ENCODE assay signal across 2 cellular contexts in the genomic region with DNA sequence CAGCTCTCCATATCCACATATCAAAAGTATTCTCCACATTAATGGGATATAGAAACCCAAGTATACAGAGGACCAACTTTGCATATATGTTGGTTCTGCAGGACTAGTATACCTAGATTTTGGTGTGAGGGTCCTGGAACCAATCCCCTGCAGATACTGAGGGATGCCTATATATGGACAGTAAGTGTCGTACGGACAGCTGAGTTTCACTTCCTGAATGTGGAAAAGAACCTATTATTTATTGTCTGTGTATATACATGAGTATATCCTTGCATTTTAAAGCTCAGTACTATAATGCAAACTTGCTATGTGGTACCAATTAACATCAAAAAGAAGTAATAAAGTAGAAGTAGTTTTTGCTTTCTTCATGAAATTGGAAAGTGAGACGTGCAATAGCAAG.
TF ChIP-seq lines count a peak whose summit lies in the region.

No MANE protein-coding gene starts in this region.

TF ChIP-seq in GM12891, 5 proteins besides CTCF, POLR2A, EP300 and RAD21:
- peak; percentile 94 for TF ChIP-seq SPI1 (IDR thresholded peaks at IDR 0.05; ENCODE audit: low read depth, low read length)
- no peak for TF ChIP-seq TAF1 (IDR thresholded peaks at IDR 0.05; ENCODE audit: low read depth, low read length)
TF ChIP-seq in GM12891: peak in this region for 1.

TF ChIP-seq in H1, 55 proteins besides CTCF, POLR2A, EP300 and RAD21:
- TF ChIP-seq SRF (IDR thresholded peaks at IDR 0.05; ENCODE audit: low read depth, low read length), result peak; percentile 46; the same call in 1 of the 2 replicates
- no peak for TF ChIP-seq CTBP2 (IDR thresholded peaks at IDR 0.05; ENCODE audit: borderline replicate concordance, insufficient read depth, insufficient read length, low read length)
- TF ChIP-seq TEAD4 (IDR thresholded peaks at IDR 0.05; ENCODE audit: low read depth, low read length), result no peak
- TF ChIP-seq PHF8 (conservative IDR thresholded peaks at IDR 0.05; ENCODE audit: low read depth, low read length), result no peak
- TF ChIP-seq POLR2AphosphoS5 (IDR thresholded peaks at IDR 0.05; ENCODE audit: low read depth, low read length), result no peak
- no peak for TF ChIP-seq RBBP5 (IDR thresholded peaks at IDR 0.05; ENCODE audit: borderline replicate concordance, low read depth, low read length)
- no peak for TF ChIP-seq TBP (IDR thresholded peaks at IDR 0.05; ENCODE audit: low read depth, low read length)
- no peak for TF ChIP-seq BRCA1 (IDR thresholded peaks at IDR 0.05; ENCODE audit: low read depth, low read length)
